27 cellular contexts compared by ENCODE assay signal in genomic region chr15:59329091-59329490, GRCh38. TPM values are rescaled to one million over a fixed set of nuclear protein-coding genes. Genes with fewer than 3 reads are reported as not detected.
DNase-seq lines count a peak whose midpoint lies in the region; ATAC-seq, FAIRE-seq and TF ChIP-seq lines count a peak whose summit lies in the region.
"Had no signal": no experiment of that assay in that cellular context is flagged by ENCODE, and none has a peak within 500 bp of the region (broad histone marks: within the 10 kb centered on the region; RNA-seq: fewer than 3 reads in every experiment).

No MANE protein-coding gene starts in this region.

- no peak overlapping the region for H3K27ac ChIP-seq in BLaER1 treated with 17β-estradiol and CSF1 and Interleukin-3, amounts not matched to agents 10 nM and 100 nM
- peak overlapping the region; percentile 24 for H3K27ac ChIP-seq in HepG2 (ENCODE audit: extremely low read length, insufficient read depth, low read length)
- H3K27ac ChIP-seq: gastroesophageal sphincter had no signal

- no peak for TF ChIP-seq POLR2A in HepG2 (IDR thresholded peaks at IDR 0.05; ENCODE audit: insufficient read depth in 1 of 2, low read depth in 2 of 2, low read length in 2 of 2)

- H3K4me1 ChIP-seq in BLaER1 treated with 17β-estradiol and CSF1 and Interleukin-3, amounts not matched to agents 10 nM and 100 nM = peaks cover 0 to 75% (median 12%) of the 10 kb centered on the region in 10 experiments; a peak in 11 of 20 replicates
- H3K4me1 ChIP-seq in adipocyte (ENCODE audit: control insufficient read depth, insufficient read depth, low read length) (peaks cover 51% of the 10 kb centered on the region), HepG2 (ENCODE audit: insufficient read depth, low read length) (peaks cover 65% of the 10 kb centered on the region)

- TF ChIP-seq CTCF in HepG2 (CRISPR knock-in tag; IDR thresholded peaks at IDR 0.05) (no peak), retinal pigment epithelial cell (conservative IDR thresholded peaks at IDR 0.05; ENCODE audit: low read depth, low read length) (no peak)

- H3K4me3 ChIP-seq in BLaER1 treated with 17β-estradiol and CSF1 and Interleukin-3, amounts not matched to agents 10 nM and 100 nM = no peak overlapping the region
- H3K4me3 ChIP-seq in adipocyte (ENCODE audit: low read length) = peak overlapping the region; percentile 30
- no peak overlapping the region for H3K4me3 ChIP-seq in HepG2 (replicated peaks in 1 of 3; ENCODE audit: insufficient read depth in 1 of 3, low read depth in 2 of 3, low read length in 3 of 3)
- no peak overlapping the region for H3K4me3 ChIP-seq in retinal pigment epithelial cell (ENCODE audit: low read length)
- H3K4me3 ChIP-seq: gastroesophageal sphincter, lung, MG63 had no signal

- no peak for ATAC-seq in HepG2
- ATAC-seq in left lobe of liver = no peak
- ATAC-seq in HG03439 (IDR thresholded peaks at IDR 0.05; ENCODE audit: unreplicated experiment) = no peak
- ATAC-seq in HG02973 (IDR thresholded peaks at IDR 0.05; ENCODE audit: unreplicated experiment) = no peak

- H2AFZ ChIP-seq in HepG2 (ENCODE audit: low read length) = no peak overlapping the region

- TF ChIP-seq EP300 in HepG2 (IDR thresholded peaks at IDR 0.05; ENCODE audit: low read depth in 2 of 2, low read length in 2 of 2) = no peak
- no peak for TF ChIP-seq EP300 in HepG2 (CRISPR knock-in tag; IDR thresholded peaks at IDR 0.05; ENCODE audit: borderline replicate concordance)

- DNase-seq in adipocyte (ENCODE audit: low read depth) = no peak
- DNase-seq in HepG2 (ENCODE audit: low spot score) = no peak
- DNase-seq in retinal pigment epithelial cell (ENCODE audit: low read depth) = peak; percentile 77
- no peak for DNase-seq in left lobe of liver (ENCODE audit: low spot score)
- DNase-seq in DMS114 treated with DMSO at 0.1 percent for 48 hours (lab: John Stamatoyannopoulos, UW; ENCODE audit: unreplicated experiment) = no peak
- DNase-seq: activated CD4-positive, alpha-beta memory T cell treated with anti-CD3 and anti-CD28 coated beads, Interleukin-2, amount 10 ng/mL, durations not matched to agents 7 days and 5 days; activated effector memory CD4-positive, alpha-beta T cell treated with Interleukin-2 at 50 U/mL for 16 hours; activated naive CD8-positive, alpha-beta T cell treated with anti-CD3 and anti-CD28 coated beads, Interleukin-2, amount 10 ng/mL, durations not matched to agents 7 days and 5 days; DMS153; effector memory CD4-positive, alpha-beta T cell; KBM-7; NCI-H1417; NCI-H2081 treated with DMSO at 0.1 percent for 48 hours; NCI-H345; NCI-H748 treated with DMSO at 0.1 percent for 48 hours; nucleus accumbens; stimulated activated CD4-positive, alpha-beta T cell treated with anti-CD3 and anti-CD28 coated beads, Interleukin-4, amount 100 ng/mL, for 4 hours; stimulated activated naive CD4-positive, alpha-beta T cell; T1000 had no signal

- 90% methylated on average over 4 of the region's 4 CpGs for WGBS in HepG2 (ENCODE audit: low lambda C conversion rate)

- no peaks in the 10 kb centered on the region for H3K9me3 ChIP-seq in BLaER1 treated with 17β-estradiol and CSF1 and Interleukin-3, amounts not matched to agents 10 nM and 100 nM (replicated peaks in 1 of 11)
- H3K9me3 ChIP-seq in adipocyte (ENCODE audit: control insufficient read depth, low read length) = no peaks in the 10 kb centered on the region
- H3K9me3 ChIP-seq in HepG2 (ENCODE audit: low read length) = no peaks in the 10 kb centered on the region
- H3K9me3 ChIP-seq: gastroesophageal sphincter, MG63 had no signal

- H4K20me1 ChIP-seq in BLaER1 treated with 17β-estradiol and CSF1 and Interleukin-3, amounts not matched to agents 10 nM and 100 nM = peaks cover 0 to 83% (median 0%) of the 10 kb centered on the region in 11 experiments; a peak in 2 of 22 replicates
- H4K20me1 ChIP-seq in HepG2 (ENCODE audit: insufficient read depth, low read length) = no peaks in the 10 kb centered on the region

- no peaks in the 10 kb centered on the region for H3K27me3 ChIP-seq in BLaER1 treated with 17β-estradiol and CSF1 and Interleukin-3, amounts not matched to agents 10 nM and 100 nM
- H3K27me3 ChIP-seq in adipocyte (replicated peaks; ENCODE audit: control insufficient read depth, insufficient read depth, low read length) (no peaks in the 10 kb centered on the region), HepG2 (ENCODE audit: control insufficient read depth in 1 of 2, insufficient read depth in 2 of 2, low read length in 2 of 2) (no peaks in the 10 kb centered on the region)
- H3K27me3 ChIP-seq: gastroesophageal sphincter, MG63 had no signal

- no peak for FAIRE-seq in HepG2 (lab: Jason Lieb, UNC)
- FAIRE-seq: colon, keratinocyte had no signal

- peak overlapping the region in 7 of 11 experiments; percentile 6 to 79 (median 48); a peak in 11 of 22 replicates for H3K4me2 ChIP-seq in BLaER1 treated with 17β-estradiol and CSF1 and Interleukin-3, amounts not matched to agents 10 nM and 100 nM
- H3K4me2 ChIP-seq in HepG2 (ENCODE audit: low read depth, low read length) = 0 out of 2 replicates have a peak overlapping the region, but pooled peaks have one; percentile 3

- no peaks in the 10 kb centered on the region for H3K36me3 ChIP-seq in BLaER1 treated with 17β-estradiol and CSF1 and Interleukin-3, amounts not matched to agents 10 nM and 100 nM
- no peaks in the 10 kb centered on the region for H3K36me3 ChIP-seq in adipocyte (ENCODE audit: control insufficient read depth, insufficient read depth, low read length, severe bottlenecking)
- no peaks in the 10 kb centered on the region; a peak in 1 of 5 replicates for H3K36me3 ChIP-seq in HepG2 (replicated peaks in 1 of 2; ENCODE audit: control insufficient read depth in 1 of 2, insufficient read depth in 2 of 2, low read length in 2 of 2)
- H3K36me3 ChIP-seq: gastroesophageal sphincter, MG63 had no signal

- no peak for TF ChIP-seq RAD21 in HepG2 (CRISPR knock-in tag; IDR thresholded peaks at IDR 0.05)

- intact Hi-C loops in HepG2 (cut with micrococcal nuclease; ENCODE audit: unreplicated experiment) = loop anchor here (10.0 kb wide), 1 partner anchor 54 kb away; no protein-coding TSS in a partner anchor

- peaks cover 15% of the 10 kb centered on the region for H3K79me2 ChIP-seq in HepG2 (ENCODE audit: insufficient read depth, low read length)

- CTCF ChIA-PET in HepG2 (lab: Yijun Ruan, JAX; ENCODE audit: low intra/inter-chr PET ratio, low total read pairs) = no interaction called here

- no peak overlapping the region for H3K9ac ChIP-seq in BLaER1 treated with 17β-estradiol and CSF1 and Interleukin-3, amounts not matched to agents 10 nM and 100 nM
- H3K9ac ChIP-seq in adipocyte (ENCODE audit: low read length) (peak overlapping the region; percentile 69), HepG2 (ENCODE audit: insufficient read depth, low read depth, low read length) (no peak overlapping the region)

- no TSS peak for BruUV-seq in HepG2 (replicated peaks; lab: Mats Ljungman, UMichigan)

- POLR2A ChIA-PET in HepG2 (lab: Yijun Ruan, JAX) = interaction anchor here (0.5 to 1.0 kb wide), 2 partner anchors 44 to 48 kb away, joined by 3 to 4 read pairs; partner anchors contain the start of gene MYO1E

- in situ Hi-C loops in HepG2 (cut with HindIII; ENCODE audit: extremely low pct_ligation_motif_present, low pct_unique_long_range_greater_than_20kb) = no loop called here

TF ChIP-seq in HepG2, 621 proteins besides CTCF, POLR2A, EP300 and RAD21 (continues in another document):
- TF ChIP-seq NR3C1 (CRISPR knock-in tag; IDR thresholded peaks at IDR 0.05) = no peak
- no peak for TF ChIP-seq NFIC (IDR thresholded peaks at IDR 0.05; ENCODE audit: low read length)
- TF ChIP-seq PLRG1 (conservative IDR thresholded peaks at IDR 0.05) = no peak
- TF ChIP-seq ZNF616 (CRISPR knock-in tag; IDR thresholded peaks at IDR 0.05; ENCODE audit: low read depth) = no peak
- no peak for TF ChIP-seq ZSCAN22 (CRISPR knock-in tag; IDR thresholded peaks at IDR 0.05)
- no peak for TF ChIP-seq ZKSCAN8 (CRISPR knock-in tag; IDR thresholded peaks at IDR 0.05; ENCODE audit: borderline replicate concordance)
- TF ChIP-seq GATAD2A (CRISPR knock-in tag; IDR thresholded peaks at IDR 0.05) = no peak
- no peak for TF ChIP-seq MIER3 (CRISPR knock-in tag; IDR thresholded peaks at IDR 0.05; ENCODE audit: borderline replicate concordance)
- TF ChIP-seq DMAP1 (CRISPR knock-in tag; IDR thresholded peaks at IDR 0.05) = no peak
- TF ChIP-seq TMF1 (CRISPR knock-in tag; IDR thresholded peaks at IDR 0.05; ENCODE audit: low read depth) = no peak
- TF ChIP-seq ZNF691 (CRISPR knock-in tag; IDR thresholded peaks at IDR 0.05; ENCODE audit: borderline replicate concordance, low read depth) = no peak

RNA-seq across cellular contexts. Expression of gene MYO1E, which starts 43.6 kb away (rescaled TPM):
- total RNA-seq in HepG2 (2016; rRNA removed; fragmentation: Illumina TruSeq; extraction: Trizol) (25.1 and 38.5 TPM in 2 replicates), left lobe of liver (81.4 TPM)
- 6.6 and 8.8 TPM in 2 replicates for total RNA-seq in HepG2 (2016; cell fraction: cytosol; rRNA removed; fragmentation: Illumina TruSeq; extraction: Trizol; ENCODE audit: low read depth)
- total RNA-seq in HepG2 (2016; cell fraction: insoluble cytoplasmic fraction; rRNA removed; fragmentation: Illumina TruSeq; extraction: Trizol) = 28.4 and 35.1 TPM in 2 replicates
- total RNA-seq in HepG2 (2016; cell fraction: membrane; rRNA removed; fragmentation: Illumina TruSeq; extraction: Trizol) = 6.5 and 7.9 TPM in 2 replicates
- 32.4 and 33.1 TPM in 2 replicates for total RNA-seq in HepG2 (2016; cell fraction: nucleus; rRNA removed; fragmentation: Illumina TruSeq; extraction: Trizol)
- polyA plus RNA-seq in HepG2 (2011; rRNA removed) = 12.6 and 15.7 TPM in 2 replicates
- 10.1 and 10.8 TPM in 2 replicates for polyA plus RNA-seq in HepG2 (2011; cell fraction: cytosol; rRNA removed)
- polyA plus RNA-seq in HepG2 (2011; cell fraction: nucleus; rRNA removed) = 20.9 and 25.3 TPM in 2 replicates
- polyA plus RNA-seq in HepG2 (2012) = 26.0 and 36.6 TPM in 2 replicates
- 1.1 and 1.6 TPM in 2 replicates for polyA plus RNA-seq in HepG2 (2016; cell fraction: cytosol; fragmentation: Illumina TruSeq; extraction: Trizol; ENCODE audit: low read depth)
- polyA plus RNA-seq in HepG2 (2016; cell fraction: insoluble cytoplasmic fraction; fragmentation: Illumina TruSeq; extraction: Trizol; ENCODE audit: low read depth) = 22.4 and 25.8 TPM in 2 replicates
- 2.2 and 2.7 TPM in 2 replicates for polyA plus RNA-seq in HepG2 (2016; cell fraction: membrane; fragmentation: Illumina TruSeq; extraction: Trizol; ENCODE audit: low read depth)
- 15.6 and 16.7 TPM in 2 replicates for polyA plus RNA-seq in HepG2 (2016; cell fraction: nucleus; fragmentation: Illumina TruSeq; extraction: Trizol; ENCODE audit: insufficient read depth, low read depth)
- polyA minus RNA-seq in HepG2 (2011; rRNA and poly(A)+ RNA removed; ENCODE audit: low replicate concordance) = 33.9 and 197 TPM in 2 replicates
- 22.2 and 26.0 TPM in 2 replicates for polyA minus RNA-seq in HepG2 (2011; cell fraction: cytosol; rRNA and poly(A)+ RNA removed)
- 47.1 and 47.9 TPM in 2 replicates for polyA minus RNA-seq in HepG2 (2011; cell fraction: nucleus; rRNA and poly(A)+ RNA removed)
